ENCODE assay signal across 30 cellular contexts in genomic region chrX:28651186-28651585, GRCh38.
"Had no signal": no experiment of that assay in that cellular context is flagged by ENCODE, and none has a peak within 500 bp of the region (broad histone marks: within the 10 kb centered on the region; RNA-seq: fewer than 3 reads in every experiment).

No MANE protein-coding gene starts in this region.

- H3K27ac ChIP-seq: ascending aorta, brain microvascular endothelial cell, esophagus muscularis mucosa, foreskin keratinocyte, gastrocnemius medialis, heart left ventricle, VCaP had no signal

- H3K4me1 ChIP-seq: ascending aorta, esophagus muscularis mucosa, foreskin keratinocyte, gastrocnemius medialis, heart left ventricle had no signal

- DNase-seq: activated CD4-positive, alpha-beta memory T cell treated with anti-CD3 and anti-CD28 coated beads, Interleukin-2, amount 10 ng/mL, durations not matched to agents 7 days and 5 days; activated CD4-positive, alpha-beta T cell treated with anti-CD3 and anti-CD28 coated beads for 1 hour; activated CD4-positive, alpha-beta T cell treated with anti-CD3 and anti-CD28 coated beads for 4 hours; activated CD4-positive, alpha-beta T cell treated with anti-CD3 and anti-CD28 coated beads, Interleukin-2, amount 10 ng/mL, durations not matched to agents 7 days and 5 days; activated CD4-positive, alpha-beta T cell treated with anti-CD3 and anti-CD28 coated beads, Interleukin-2, amount 50 U/mL, for 4 hours; activated CD8-positive, alpha-beta memory T cell treated with anti-CD3 and anti-CD28 coated beads, Interleukin-2, amount 50 U/mL, for 48 hours; activated gamma-delta T cell; activated naive CD4-positive, alpha-beta T cell; activated naive CD4-positive, alpha-beta T cell treated with anti-CD3 and anti-CD28 coated beads, Interleukin-2, amount 10 ng/mL, durations not matched to agents 7 days and 5 days; activated naive CD8-positive, alpha-beta T cell treated with anti-CD3 and anti-CD28 coated beads, Interleukin-2, amount 10 ng/mL, durations not matched to agents 7 days and 5 days; activated T-cell treated with anti-CD3 and anti-CD28 coated beads for 4 hours; activated T-cell treated with anti-CD3 and anti-CD28 coated beads, Interleukin-2, amount 50 U/mL, for 24 hours; activated T-cell treated with anti-CD3 and anti-CD28 coated beads, Interleukin-2, amount 50 U/mL, for 72 hours; brain microvascular endothelial cell; cortex of kidney; dermis blood vessel endothelial cell; effector CD4-positive, alpha-beta T cell; effector memory CD8-positive, alpha-beta T cell; erythroblast; foreskin keratinocyte; gastrocnemius medialis; glutamatergic neuron; heart left ventricle; T-helper 2 cell had no signal

- H3K27me3 ChIP-seq: ascending aorta, brain microvascular endothelial cell, esophagus muscularis mucosa, foreskin keratinocyte, gastrocnemius medialis, heart left ventricle had no signal

- H3K9me3 Mint-ChIP-seq: activated CD4-positive, alpha-beta T cell treated with anti-CD3 and anti-CD28 coated beads, Interleukin-2, amount 10 ng/mL, durations not matched to agents 7 days and 5 days; activated naive CD8-positive, alpha-beta T cell treated with anti-CD3 and anti-CD28 coated beads, Interleukin-2, amount 10 ng/mL, durations not matched to agents 7 days and 5 days; activated T-cell treated with anti-CD3 and anti-CD28 coated beads, Interleukin-2, amount 50 U/mL, for 24 hours had no signal

- H3K36me3 ChIP-seq: ascending aorta, brain microvascular endothelial cell, esophagus muscularis mucosa, gastrocnemius medialis, heart left ventricle had no signal

- H3K36me3 Mint-ChIP-seq: activated naive CD4-positive, alpha-beta T cell treated with anti-CD3 and anti-CD28 coated beads, Interleukin-2, amount 10 ng/mL, durations not matched to agents 7 days and 5 days; activated naive CD4-positive, alpha-beta T cell treated with anti-CD3 and anti-CD28 coated beads, Interleukin-2, amount 50 U/mL, for 72 hours; activated naive CD8-positive, alpha-beta T cell treated with anti-CD3 and anti-CD28 coated beads, Interleukin-2, amount 10 ng/mL, durations not matched to agents 7 days and 5 days; WTC11 had no signal

- H3K4me3 ChIP-seq: ascending aorta, esophagus muscularis mucosa, gastrocnemius medialis, heart left ventricle had no signal

- ATAC-seq: activated naive CD4-positive, alpha-beta T cell treated with anti-CD3 and anti-CD28 coated beads, Interleukin-2, amount 50 U/mL, for 72 hours; activated T-cell treated with anti-CD3 and anti-CD28 coated beads, Interleukin-2, amount 50 U/mL, for 72 hours; effector memory CD8-positive, alpha-beta T cell; foreskin keratinocyte; gastrocnemius medialis; heart left ventricle; WTC11 had no signal

- H3K27me3 Mint-ChIP-seq: activated CD4-positive, alpha-beta memory T cell treated with anti-CD3 and anti-CD28 coated beads, Interleukin-2, amount 10 ng/mL, durations not matched to agents 7 days and 5 days; activated CD4-positive, alpha-beta T cell treated with anti-CD3 and anti-CD28 coated beads, Interleukin-2, amount 10 ng/mL, durations not matched to agents 7 days and 5 days; activated naive CD4-positive, alpha-beta T cell treated with anti-CD3 and anti-CD28 coated beads, Interleukin-2, amount 10 ng/mL, durations not matched to agents 7 days and 5 days; activated naive CD8-positive, alpha-beta T cell treated with anti-CD3 and anti-CD28 coated beads, Interleukin-2, amount 10 ng/mL, durations not matched to agents 7 days and 5 days; central memory CD8-positive, alpha-beta T cell; effector memory CD8-positive, alpha-beta T cell had no signal

- H3K4me1 Mint-ChIP-seq: activated CD4-positive, alpha-beta memory T cell treated with anti-CD3 and anti-CD28 coated beads, Interleukin-2, amount 10 ng/mL, durations not matched to agents 7 days and 5 days; activated CD4-positive, alpha-beta T cell treated with anti-CD3 and anti-CD28 coated beads, Interleukin-2, amount 10 ng/mL, durations not matched to agents 7 days and 5 days; activated naive CD4-positive, alpha-beta T cell treated with anti-CD3 and anti-CD28 coated beads, Interleukin-2, amount 10 ng/mL, durations not matched to agents 7 days and 5 days; activated naive CD8-positive, alpha-beta T cell treated with anti-CD3 and anti-CD28 coated beads, Interleukin-2, amount 10 ng/mL, durations not matched to agents 7 days and 5 days; central memory CD8-positive, alpha-beta T cell had no signal

- H3K9me3 ChIP-seq: ascending aorta, esophagus muscularis mucosa, gastrocnemius medialis, heart left ventricle had no signal

- H3K4me3 Mint-ChIP-seq: activated CD4-positive, alpha-beta memory T cell treated with anti-CD3 and anti-CD28 coated beads, Interleukin-2, amount 10 ng/mL, durations not matched to agents 7 days and 5 days; activated CD4-positive, alpha-beta T cell treated with anti-CD3 and anti-CD28 coated beads, Interleukin-2, amount 10 ng/mL, durations not matched to agents 7 days and 5 days; activated naive CD4-positive, alpha-beta T cell treated with anti-CD3 and anti-CD28 coated beads, Interleukin-2, amount 10 ng/mL, durations not matched to agents 7 days and 5 days; activated naive CD8-positive, alpha-beta T cell treated with anti-CD3 and anti-CD28 coated beads, Interleukin-2, amount 10 ng/mL, durations not matched to agents 7 days and 5 days; activated T-cell treated with anti-CD3 and anti-CD28 coated beads, Interleukin-2, amount 50 U/mL, for 24 hours; activated T-cell treated with anti-CD3 and anti-CD28 coated beads, Interleukin-2, amount 50 U/mL, for 72 hours; central memory CD8-positive, alpha-beta T cell; effector memory CD8-positive, alpha-beta T cell; WTC11 had no signal

- H3K27ac Mint-ChIP-seq: activated CD4-positive, alpha-beta memory T cell treated with anti-CD3 and anti-CD28 coated beads, Interleukin-2, amount 10 ng/mL, durations not matched to agents 7 days and 5 days; activated CD4-positive, alpha-beta T cell treated with anti-CD3 and anti-CD28 coated beads, Interleukin-2, amount 10 ng/mL, durations not matched to agents 7 days and 5 days; activated naive CD4-positive, alpha-beta T cell treated with anti-CD3 and anti-CD28 coated beads, Interleukin-2, amount 10 ng/mL, durations not matched to agents 7 days and 5 days; activated naive CD4-positive, alpha-beta T cell treated with anti-CD3 and anti-CD28 coated beads, Interleukin-2, amount 50 U/mL, for 72 hours; activated naive CD8-positive, alpha-beta T cell treated with anti-CD3 and anti-CD28 coated beads, Interleukin-2, amount 10 ng/mL, durations not matched to agents 7 days and 5 days; activated T-cell treated with anti-CD3 and anti-CD28 coated beads, Interleukin-2, amount 50 U/mL, for 24 hours; activated T-cell treated with anti-CD3 and anti-CD28 coated beads, Interleukin-2, amount 50 U/mL, for 72 hours; effector memory CD8-positive, alpha-beta T cell; WTC11 had no signal
